In the genomic region with DNA sequence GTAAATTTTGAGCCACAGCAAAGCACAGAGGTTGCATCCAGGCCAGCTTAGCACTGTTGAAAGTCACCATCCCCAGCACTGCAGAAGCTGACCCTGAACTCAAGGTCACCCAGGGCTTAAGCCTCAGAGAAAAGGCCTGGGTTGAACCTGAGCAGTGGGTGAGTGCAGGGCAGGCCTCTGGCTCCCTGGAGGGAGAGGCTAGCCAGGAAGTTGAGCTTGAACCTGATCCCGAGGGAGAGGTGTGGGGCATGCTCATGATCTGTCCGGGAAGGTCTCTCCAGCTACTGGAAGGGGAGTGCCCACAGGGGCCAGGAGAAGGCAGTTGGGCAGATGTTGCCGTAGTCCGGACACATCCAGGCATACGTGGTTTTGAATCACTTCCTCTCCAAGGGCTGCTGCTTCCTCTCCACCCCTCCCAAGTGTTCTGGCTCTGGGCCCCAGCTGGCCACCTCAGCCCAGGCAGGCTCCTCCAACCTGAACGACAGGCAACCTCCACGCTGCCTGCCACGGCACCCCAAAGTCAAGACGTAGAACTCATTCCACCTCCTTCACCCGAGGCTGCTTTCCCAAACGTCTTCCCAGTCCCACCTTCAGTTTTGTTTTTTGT, we compare ENCODE assay signal across 8 cellular contexts. TPM values are rescaled to one million over a fixed set of nuclear protein-coding genes. Genes with fewer than 3 reads are reported as not detected.
A peak's percentile ranks its signal among the peaks of the same experiment; 100 is the strongest.
DNase-seq lines count a peak whose midpoint lies in the region; ATAC-seq lines count a peak whose summit lies in the region.

No MANE protein-coding gene starts in this region.

- H3K27me3 ChIP-seq in HUES64 (ENCODE audit: insufficient read depth, low read length) (no peaks in the 10 kb centered on the region), adipocyte (replicated peaks; ENCODE audit: control insufficient read depth, insufficient read depth, low read length) (no peaks in the 10 kb centered on the region)

- H3K27ac ChIP-seq in HUES64 (ENCODE audit: low read depth, low read length) = peak overlapping the region; percentile 7; the same call in 1 of the 2 replicates

- H3K4me3 ChIP-seq in HUES64 (ENCODE audit: low read length) (no peak overlapping the region), adipocyte (ENCODE audit: low read length) (no peak overlapping the region)

- DNase-seq in AG08395 (ENCODE audit: low spot score) (peak; percentile 74), adipocyte (ENCODE audit: low read depth) (peak; percentile 40), kidney tubule cell (ENCODE audit: low spot score) (peak; percentile 85), ecto neural progenitor cell (ENCODE audit: low spot score) (no peak), SIG-M5 (lab: John Stamatoyannopoulos, UW) (no peak), epidermal melanocyte (ENCODE audit: insufficient read length, low spot score) (no peak)

- H3K9ac ChIP-seq in HUES64 (ENCODE audit: low read depth, low read length) (no peak overlapping the region), adipocyte (ENCODE audit: low read length) (peak overlapping the region; percentile 42)

- H3K36me3 ChIP-seq in HUES64 (ENCODE audit: insufficient read depth, low read length) = peaks cover 80% of the 10 kb centered on the region
- peaks cover 70% of the 10 kb centered on the region for H3K36me3 ChIP-seq in adipocyte (ENCODE audit: control insufficient read depth, insufficient read depth, low read length, severe bottlenecking)

- peaks cover 6% of the 10 kb centered on the region; the same call in 1 of the 2 replicates for H3K4me1 ChIP-seq in HUES64 (ENCODE audit: insufficient read depth, low read length)
- peaks cover 25% of the 10 kb centered on the region for H3K4me1 ChIP-seq in adipocyte (ENCODE audit: control insufficient read depth, insufficient read depth, low read length)

- ATAC-seq in HG02759 (IDR thresholded peaks at IDR 0.05; ENCODE audit: unreplicated experiment) = no peak

- 94% methylated on average over 11 of the region's 11 CpGs for WGBS in HUES64

- H3K9me3 ChIP-seq in HUES64 (ENCODE audit: insufficient read depth, low read depth, low read length) (no peaks in the 10 kb centered on the region), adipocyte (ENCODE audit: control insufficient read depth, low read length) (no peaks in the 10 kb centered on the region)

RNA-seq across cellular contexts. Expression of a gene that starts 18.4 kb away (rescaled TPM):
- 157 TPM for polyA plus RNA-seq in HUES64 (2013, experiment 1 of 2)
- 179 TPM for polyA plus RNA-seq in HUES64 (2013, experiment 2 of 2)

RNA-seq across cellular contexts. Expression of a gene that starts 31.8 kb away (rescaled TPM):
- polyA plus RNA-seq in HUES64 (2013, experiment 1 of 2) = not detected
- polyA plus RNA-seq in HUES64 (2013, experiment 2 of 2) = not detected

RNA-seq across cellular contexts. Expression of a gene that starts 52.7 kb away (rescaled TPM):
- polyA plus RNA-seq in HUES64 (2013, experiment 1 of 2) = 36.2 TPM
- polyA plus RNA-seq in HUES64 (2013, experiment 2 of 2) = 28.6 TPM

RNA-seq across cellular contexts. Expression of a gene that starts 52.9 kb away (rescaled TPM):
- 5.8 TPM for polyA plus RNA-seq in HUES64 (2013, experiment 1 of 2)
- polyA plus RNA-seq in HUES64 (2013, experiment 2 of 2) = 7.4 TPM

Comparison
In these comparisons a context has a peak if more than half of its experiments do, and no peak if none do; other contexts are left out.
1. DNase-seq: peak in AG08395 (single experiment), adipocyte (single experiment) and kidney tubule cell (single experiment); none in ecto neural progenitor cell (single experiment), SIG-M5 (single experiment) and epidermal melanocyte (single experiment).